In the genomic region with DNA sequence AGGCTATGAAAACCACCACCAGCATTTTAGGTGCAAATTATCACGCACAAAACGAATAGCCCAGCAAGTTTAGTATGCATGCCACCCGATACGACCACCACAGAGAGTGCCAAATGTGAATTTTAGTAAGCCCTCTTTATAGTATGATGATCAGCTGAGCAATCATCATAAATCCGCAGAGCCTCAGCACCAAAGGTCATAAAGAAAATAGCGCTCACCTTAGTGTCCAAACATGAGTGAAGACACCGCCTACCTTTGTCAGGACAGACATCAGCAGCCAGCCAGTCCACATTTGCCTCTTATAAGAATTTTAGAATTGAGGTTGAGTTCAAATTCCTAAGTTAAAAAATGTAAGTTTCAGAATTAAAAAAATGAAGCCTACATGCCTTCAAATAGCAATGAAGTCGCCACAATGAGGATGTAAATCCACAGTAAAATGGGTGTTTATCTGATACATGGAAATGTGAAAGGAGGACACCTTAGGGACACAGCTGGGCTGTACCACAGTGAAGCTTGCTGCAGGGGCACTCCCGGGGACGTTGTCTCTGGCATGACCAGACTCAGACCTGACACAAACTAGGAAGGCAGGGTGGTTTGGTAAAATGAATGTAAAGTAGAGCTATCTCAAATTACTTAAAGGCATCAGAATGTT, we compare ENCODE assay signal across 15 cellular contexts.
A peak's percentile ranks its signal among the peaks of the same experiment; 100 is the strongest.
DNase-seq lines count a peak whose midpoint lies in the region; ATAC-seq and TF ChIP-seq lines count a peak whose summit lies in the region.
"Had no signal": no experiment of that assay in that cellular context is flagged by ENCODE, and none has a peak within 500 bp of the region (broad histone marks: within the 10 kb centered on the region; RNA-seq: fewer than 3 reads in every experiment).

No MANE protein-coding gene starts in this region.

- H3K4me1 Mint-ChIP-seq in natural killer cell: peaks cover 35 to 40% of the 10 kb centered on the region in 2 donors

- WGBS in GM23248 (ENCODE audit: low coverage in 1 of 2, low lambda C conversion rate in 2 of 2, missing lambda C conversion rate in 2 of 2), 2 experiments: 88 to 89% methylated on average over 10 of the region's 10 CpGs
- 91 to 98% (median 95%) methylated on average over 10 of the region's 10 CpGs for WGBS in adrenal gland, 4 donors

- peak overlapping the region; percentile 92 to 97 for H3K27ac Mint-ChIP-seq in natural killer cell

- no peaks in the 10 kb centered on the region for H3K36me3 ChIP-seq in GM23248 (ENCODE audit: low read depth)
- H3K36me3 ChIP-seq in endocrine pancreas (ENCODE audit: control insufficient read depth, insufficient read depth, low read length): no peaks in the 10 kb centered on the region
- H3K36me3 ChIP-seq in adrenal gland (replicated peaks in 1 of 2): no peaks in the 10 kb centered on the region
- H3K36me3 ChIP-seq: gastrocnemius medialis had no signal

- H3K4me3 ChIP-seq in GM23248 (peak overlapping the region; percentile 66), endocrine pancreas (ENCODE audit: control insufficient read depth, insufficient read depth, low read length) (peak overlapping the region; percentile 71), adrenal gland (no peak overlapping the region)
- H3K4me3 ChIP-seq: gastrocnemius medialis, thyroid gland had no signal

- POLR2A ChIA-PET in GM10248 (lab: Yijun Ruan, JAX): no interaction called here

- H3K27ac ChIP-seq in GM23248: no peak overlapping the region
- H3K27ac ChIP-seq in adrenal gland: peak overlapping the region in 1 of 5 donors; percentile 28
- H3K27ac ChIP-seq: gastrocnemius medialis, thyroid gland had no signal

- in situ Hi-C loops in GM23248 (cut with MboI): no loop called here

- H3K9me3 ChIP-seq in GM23248 (ENCODE audit: low read depth) (no peaks in the 10 kb centered on the region), endocrine pancreas (ENCODE audit: control insufficient read depth, low read length) (no peaks in the 10 kb centered on the region), adrenal gland (replicated peaks in 1 of 3) (no peaks in the 10 kb centered on the region)
- H3K9me3 ChIP-seq: gastrocnemius medialis, thyroid gland had no signal

- H3K27me3 ChIP-seq in GM23248 (replicated peaks; ENCODE audit: insufficient read depth): no peaks in the 10 kb centered on the region
- no peaks in the 10 kb centered on the region for H3K27me3 ChIP-seq in endocrine pancreas (ENCODE audit: control insufficient read depth, insufficient read depth, low read length)
- H3K27me3 ChIP-seq in adrenal gland: no peaks in the 10 kb centered on the region
- H3K27me3 ChIP-seq: gastrocnemius medialis, thyroid gland had no signal

- H3K9ac ChIP-seq in GM23248 (peak overlapping the region; percentile 54; the same call in 1 of the 2 replicates), endocrine pancreas (ENCODE audit: control insufficient read depth, insufficient read depth, low read length) (no peak overlapping the region)

- no peaks in the 10 kb centered on the region for H4K20me1 ChIP-seq in GM23248 (ENCODE audit: insufficient read depth)

- H3K4me2 ChIP-seq in GM23248 (ENCODE audit: unreplicated experiment): peak overlapping the region; percentile 83

- H3K27me3 Mint-ChIP-seq in natural killer cell (ENCODE audit: low read depth in 2 of 2): no peaks in the 10 kb centered on the region
- H3K27me3 Mint-ChIP-seq: IgD-negative memory B cell, naive B cell had no signal

- TF ChIP-seq POLR2A in adrenal gland (IDR thresholded peaks at IDR 0.05): no peak

- no peaks in the 10 kb centered on the region for H3K9me3 Mint-ChIP-seq in natural killer cell
- H3K9me3 Mint-ChIP-seq: IgD-negative memory B cell had no signal

- CTCF ChIA-PET in GM10248 (lab: Yijun Ruan, JAX): interaction anchor here (0.9 kb wide), 1 partner anchor 10 kb away, joined by 3 read pairs; no protein-coding TSS in a partner anchor

- DNase-seq in GM23248 (no peak), NCI-H146 treated with DMSO at 0.1 percent for 48 hours (lab: John Stamatoyannopoulos, UW; ENCODE audit: unreplicated experiment) (peak; percentile 60), natural killer cell (no peak), GM10248 (ENCODE audit: extremely low spot score) (no peak), SIG-M5 treated with dmso at 0.1 percent for 504 hours (lab: John Stamatoyannopoulos, UW; ENCODE audit: unreplicated experiment) (no peak), adrenal gland (no peak)
- DNase-seq: C1 segment of cervical spinal cord, caudate nucleus, EL, gastrocnemius medialis, naive B cell, NCI-H1436, thyroid gland had no signal

- ATAC-seq in natural killer cell: no peak
- ATAC-seq: gastrocnemius medialis had no signal

- H3K4me1 ChIP-seq in GM23248 (ENCODE audit: insufficient read depth): peaks cover 33% of the 10 kb centered on the region
- H3K4me1 ChIP-seq in endocrine pancreas (ENCODE audit: control insufficient read depth, insufficient read depth, low read length): peaks cover 17% of the 10 kb centered on the region
- peaks cover 8% of the 10 kb centered on the region in 2 donors for H3K4me1 ChIP-seq in adrenal gland (replicated peaks in 1 of 2)

- intact Hi-C loops in natural killer cell (cut with micrococcal nuclease): loop anchor here (5.0 kb wide), 1 partner anchor 40 kb away; no protein-coding TSS in a partner anchor
- intact Hi-C loops in adrenal gland (cut with DNase I): no loop called here

- H2AFZ ChIP-seq in GM23248: peak overlapping the region; percentile 87

- no peaks in the 10 kb centered on the region for H3K79me2 ChIP-seq in GM23248 (ENCODE audit: insufficient read depth)

- peaks cover 10% of the 10 kb centered on the region for H3F3A ChIP-seq in GM23248 (ENCODE audit: insufficient read depth)

- H3K9me2 ChIP-seq in GM23248 (ENCODE audit: insufficient read depth): no peaks in the 10 kb centered on the region

- no peaks in the 10 kb centered on the region for H3K36me3 Mint-ChIP-seq in natural killer cell
- H3K36me3 Mint-ChIP-seq: naive B cell had no signal

- H3K4me3 Mint-ChIP-seq in natural killer cell: peak overlapping the region; percentile 10

- TF ChIP-seq CTCF in natural killer cell (IDR thresholded peaks at IDR 0.05): no peak
- TF ChIP-seq CTCF in GM10248 (IDR thresholded peaks at IDR 0.05; ENCODE audit: control extremely low read depth, extremely low read depth, low read depth, missing control alignments): no peak
- no peak for TF ChIP-seq CTCF in adrenal gland (IDR thresholded peaks at IDR 0.05)

Comparison
In these comparisons a context has a peak if more than half of its experiments do, and no peak if none do; other contexts are left out.
1. H3K4me3 ChIP-seq: peak in GM23248 (single experiment) and endocrine pancreas (single experiment); none in adrenal gland (0 of 4).